Comparison of ENCODE assay signal across 9 cellular contexts in genomic region chr12:50572275-50572674, GRCh38.
DNase-seq lines count a peak whose midpoint lies in the region; ATAC-seq, FAIRE-seq and TF ChIP-seq lines count a peak whose summit lies in the region.
"Had no signal": no experiment of that assay in that cellular context is flagged by ENCODE, and none has a peak within 500 bp of the region (broad histone marks: within the 10 kb centered on the region; RNA-seq: fewer than 3 reads in every experiment).

No MANE protein-coding gene starts in this region.

- H3K27ac ChIP-seq in VCaP (0 out of 2 replicates have a peak overlapping the region, but pooled peaks have one; percentile 0), skin epidermis (peak overlapping the region in 14 of 21 experiments; percentile 0 to 72 (median 48))

- intact Hi-C loops in left ventricle myocardium superior (cut with micrococcal nuclease), result no loop called here

- no peak for TF ChIP-seq CTCF in VCaP (conservative IDR thresholded peaks at IDR 0.05)

- peak; percentile 11 for FAIRE-seq in H54 (lab: Jason Lieb, UNC)
- FAIRE-seq: GM18507 had no signal

- DNase-seq in H54 (ENCODE audit: insufficient read length, low spot score) (no peak), left ventricle myocardium superior (no peak), SHP77 (lab: John Stamatoyannopoulos, UW) (no peak), NCI-H510A treated with DMSO at 0.1 percent for 48 hours (lab: John Stamatoyannopoulos, UW) (no peak), COLO829 (ENCODE audit: low spot score) (no peak)

- TF ChIP-seq POLR2A in H54 (IDR thresholded peaks at IDR 0.05; ENCODE audit: low read depth, low read length), result no peak

- ATAC-seq in left ventricle myocardium superior (peak; percentile 65), GM21515 (IDR thresholded peaks at IDR 0.05; ENCODE audit: unreplicated experiment) (no peak)

- H3K4me3 ChIP-seq in skin epidermis, result no peak overlapping the region
